8 cellular contexts compared by ENCODE assay signal in the genomic region with DNA sequence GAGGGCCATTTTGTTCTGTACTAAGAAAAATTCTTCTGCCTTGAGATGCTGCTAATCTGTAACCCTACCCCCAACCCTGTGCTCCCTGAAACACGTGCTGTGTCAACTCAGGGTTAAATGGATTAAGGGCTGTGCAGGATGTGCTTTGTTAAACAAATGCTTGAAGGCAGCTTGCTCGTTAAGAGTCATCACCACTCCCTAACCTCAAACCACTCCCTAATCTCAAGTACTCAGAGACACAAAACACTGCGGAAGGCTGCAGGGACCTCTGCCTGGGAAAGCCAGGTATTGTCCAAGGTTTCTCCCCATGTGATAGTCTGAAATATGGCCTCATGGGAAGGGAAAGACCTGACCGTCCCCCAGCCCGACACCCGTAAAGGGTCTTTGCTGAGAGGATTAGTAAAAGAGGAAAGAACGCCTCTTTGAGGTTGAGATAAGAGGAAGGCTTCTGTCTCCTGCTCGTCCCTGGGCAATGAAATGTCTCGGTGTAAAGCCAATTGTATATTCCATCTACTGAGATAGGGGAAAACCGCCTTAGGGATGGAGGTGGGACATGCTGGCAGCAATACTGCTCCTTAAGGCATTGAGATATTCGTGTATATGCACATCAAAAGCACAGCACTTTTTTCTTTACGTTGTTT. TPM values are rescaled to one million over a fixed set of nuclear protein-coding genes. Genes with fewer than 3 reads are reported as not detected.
DNase-seq lines count a peak whose midpoint lies in the region; ATAC-seq, FAIRE-seq and TF ChIP-seq lines count a peak whose summit lies in the region.
"Not testable (repeated sequence)": the region's sequence is repeated elsewhere in the genome, so short reads cannot be mapped to it uniquely, and the experiment has no call there.

No MANE protein-coding gene starts in this region.

- H3K4me3 ChIP-seq in CD4-positive, CD25-positive, alpha-beta regulatory T cell (ENCODE audit: low read depth, low read length); HAP-1; NT2/D1 (ENCODE audit: insufficient read length, low read depth); bronchial epithelial cell (ENCODE audit: low read depth, low read length): not testable (repeated sequence)
- H3K4me3 ChIP-seq in WERI-Rb-1 (ENCODE audit: low read depth, low read length) = peak overlapping the region; percentile 34

- H3K4me3 Mint-ChIP-seq in CD4-positive, CD25-positive, alpha-beta regulatory T cell = peak overlapping the region in 3 of 4 donors; percentile 39 to 75 (median 66)

- H3K9ac ChIP-seq in NT2/D1 (ENCODE audit: insufficient read length, low read depth) = peak overlapping the region; percentile 33

- not testable (repeated sequence) for H3K9me3 ChIP-seq in CD4-positive, CD25-positive, alpha-beta regulatory T cell (ENCODE audit: control insufficient read depth in 2 of 2, low read length in 2 of 2); HAP-1; NT2/D1 (ENCODE audit: insufficient read depth, low read length); WERI-Rb-1 (ENCODE audit: severe bottlenecking)

- not testable (repeated sequence) for H3K9me3 Mint-ChIP-seq in CD4-positive, CD25-positive, alpha-beta regulatory T cell

- FAIRE-seq in bronchial epithelial cell (lab: Jason Lieb, UNC) = not testable (repeated sequence)

- H3K27me3 Mint-ChIP-seq in CD4-positive, CD25-positive, alpha-beta regulatory T cell = not testable (repeated sequence)

- H3K36me3 ChIP-seq in CD4-positive, CD25-positive, alpha-beta regulatory T cell (ENCODE audit: control insufficient read depth, insufficient read depth, low read length); HAP-1 (replicated peaks); NT2/D1 (ENCODE audit: insufficient read depth, insufficient read length, low read length); WERI-Rb-1; bronchial epithelial cell (ENCODE audit: control insufficient read depth, insufficient read depth, low read length): not testable (repeated sequence)

- not testable (repeated sequence) for H3K27me3 ChIP-seq in CD4-positive, CD25-positive, alpha-beta regulatory T cell (ENCODE audit: control insufficient read depth, insufficient read depth, low read length); HAP-1 (ENCODE audit: low read depth); WERI-Rb-1 (ENCODE audit: insufficient read depth, low read depth, severe bottlenecking); bronchial epithelial cell (ENCODE audit: control insufficient read depth, insufficient read depth, low read length)
- H3K27me3 ChIP-seq in NT2/D1 (ENCODE audit: insufficient read depth, insufficient read length) = peaks cover 87% of the 10 kb centered on the region

- peaks cover 25% of the 10 kb centered on the region for H3K4me1 ChIP-seq in CD4-positive, CD25-positive, alpha-beta regulatory T cell (ENCODE audit: control insufficient read depth, insufficient read depth, low read length, poor library complexity, severe bottlenecking)
- peaks cover 38% of the 10 kb centered on the region for H3K4me1 ChIP-seq in HAP-1
- peaks cover 29% of the 10 kb centered on the region for H3K4me1 ChIP-seq in NT2/D1 (ENCODE audit: insufficient read depth, insufficient read length)

- not testable (repeated sequence) for ATAC-seq in CD4-positive, CD25-positive, alpha-beta regulatory T cell (ENCODE audit: low read depth in 2 of 2)

- peak in 1 of 3 donors; percentile 37 for DNase-seq in CD4-positive, CD25-positive, alpha-beta regulatory T cell
- DNase-seq in HAP-1 (ENCODE audit: low spot score in 2 of 2) (peak; percentile 73 to 78), NCI-H1417 (lab: John Stamatoyannopoulos, UW) (peak; percentile 17 to 63 (median 63)), NT2/D1 (ENCODE audit: low read depth, low spot score) (peak; percentile 66), WERI-Rb-1 (peak; percentile 85), bronchial epithelial cell (ENCODE audit: low read depth) (peak; percentile 74), iPS DF 19.7 (ENCODE audit: low read depth, low spot score) (peak; percentile 35), retina (peak; percentile 27)

- not testable (repeated sequence) for H3K27ac ChIP-seq in CD4-positive, CD25-positive, alpha-beta regulatory T cell (ENCODE audit: insufficient read depth, low read length, poor library complexity, severe bottlenecking)
- peak overlapping the region; percentile 58 for H3K27ac ChIP-seq in WERI-Rb-1

- not testable (repeated sequence) for H3K36me3 Mint-ChIP-seq in CD4-positive, CD25-positive, alpha-beta regulatory T cell

- in situ Hi-C loops in HAP-1 (cut with MboI; ENCODE audit: low sequenced_read_pairs) = not testable (repeated sequence)

- not testable (repeated sequence) for TF ChIP-seq CTCF in WERI-Rb-1 (IDR thresholded peaks at IDR 0.05; ENCODE audit: low read depth, low read length)
- TF ChIP-seq CTCF in bronchial epithelial cell (IDR thresholded peaks at IDR 0.05; ENCODE audit: insufficient read depth, low read length, severe bottlenecking) = peak; percentile 3

- H3K4me1 Mint-ChIP-seq in CD4-positive, CD25-positive, alpha-beta regulatory T cell = peaks cover 0 to 27% (median 15%) of the 10 kb centered on the region in 4 donors

- H3K27ac Mint-ChIP-seq in CD4-positive, CD25-positive, alpha-beta regulatory T cell = peak overlapping the region in 2 of 3 donors; percentile 39 to 93

RNA-seq across cellular contexts. Expression of a gene that starts 4.2 kb away (rescaled TPM):
- 10.5 TPM for total RNA-seq in CD4-positive, CD25-positive, alpha-beta regulatory T cell
- 10 to 100 TPM in 2 of 4 donors, 1 to 10 TPM in 2; 5.2 to 27.6 (median 13.5) TPM for polyA plus RNA-seq in CD4-positive, CD25-positive, alpha-beta regulatory T cell
- 28.2 and 28.4 TPM in 2 replicates for total RNA-seq in bronchial epithelial cell

RNA-seq across cellular contexts. Expression of a gene that starts 8.8 kb away (rescaled TPM):
- total RNA-seq in CD4-positive, CD25-positive, alpha-beta regulatory T cell = 49.6 TPM
- 10 to 100 TPM; 11.7 to 18.3 (median 14.2) TPM for polyA plus RNA-seq in CD4-positive, CD25-positive, alpha-beta regulatory T cell
- total RNA-seq in bronchial epithelial cell = 60.6 and 69.4 TPM in 2 replicates

RNA-seq across cellular contexts. Expression of a gene that starts 28.1 kb away (rescaled TPM):
- 70.5 TPM for total RNA-seq in CD4-positive, CD25-positive, alpha-beta regulatory T cell
- polyA plus RNA-seq in CD4-positive, CD25-positive, alpha-beta regulatory T cell = 100 to 1,000 TPM; 211 to 216 (median 214) TPM
- total RNA-seq in bronchial epithelial cell = 44.0 and 53.5 TPM in 2 replicates
